ENCODE assay signal across 12 cellular contexts in genomic region chr7:139875821-139876241, GRCh38. TPM values are rescaled to one million over a fixed set of nuclear protein-coding genes. Genes with fewer than 3 reads are reported as not detected.
DNase-seq lines count a peak whose midpoint lies in the region; ATAC-seq and TF ChIP-seq lines count a peak whose summit lies in the region.
"Had no signal": no experiment of that assay in that cellular context is flagged by ENCODE, and none has a peak within 500 bp of the region (broad histone marks: within the 10 kb centered on the region; RNA-seq: fewer than 3 reads in every experiment).

No MANE protein-coding gene starts in this region.

- no peak for TF ChIP-seq CTCF in HFFc6 (IDR thresholded peaks at IDR 0.05)

- no peak overlapping the region for H3K27ac Mint-ChIP-seq in activated CD8-positive, alpha-beta memory T cell treated with anti-CD3 and anti-CD28 coated beads, Interleukin-2, amount 10 ng/mL, durations not matched to agents 7 days and 5 days
- H3K27ac Mint-ChIP-seq in HFFc6 = no peak overlapping the region

- peak; percentile 40 for DNase-seq in activated CD8-positive, alpha-beta memory T cell treated with anti-CD3 and anti-CD28 coated beads, Interleukin-2, amount 10 ng/mL, durations not matched to agents 7 days and 5 days
- no peak for DNase-seq in activated CD8-positive, alpha-beta memory T cell treated with anti-CD3 and anti-CD28 coated beads for 24 hours
- DNase-seq in left cardiac atrium = peak; percentile 43
- DNase-seq in HFFc6 = no peak
- DNase-seq in NCI-H524 (lab: John Stamatoyannopoulos, UW) = no peak
- no peak for DNase-seq in activated CD4-positive, alpha-beta T cell treated with anti-CD3 and anti-CD28 coated beads for 48 hours
- DNase-seq: 8988T; activated effector memory CD4-positive, alpha-beta T cell treated with Interleukin-2 at 50 U/mL for 16 hours; effector CD4-positive, alpha-beta T cell; T1000 had no signal

- intact Hi-C loops in left cardiac atrium (cut with DNase I) = no loop called here

- no peak overlapping the region for H3K4me3 Mint-ChIP-seq in activated CD8-positive, alpha-beta memory T cell treated with anti-CD3 and anti-CD28 coated beads, Interleukin-2, amount 10 ng/mL, durations not matched to agents 7 days and 5 days
- no peak overlapping the region for H3K4me3 Mint-ChIP-seq in HFFc6

- no peak for ATAC-seq in activated CD8-positive, alpha-beta memory T cell treated with anti-CD3 and anti-CD28 coated beads, Interleukin-2, amount 10 ng/mL, durations not matched to agents 7 days and 5 days
- ATAC-seq in HG03565 (IDR thresholded peaks at IDR 0.05; ENCODE audit: unreplicated experiment) = peak; percentile 57
- peak; percentile 67 to 89 for ATAC-seq in left cardiac atrium
- no peak for ATAC-seq in GM19351 (IDR thresholded peaks at IDR 0.05; ENCODE audit: unreplicated experiment)

- peaks cover 4% of the 10 kb centered on the region for H3K27me3 Mint-ChIP-seq in activated CD8-positive, alpha-beta memory T cell treated with anti-CD3 and anti-CD28 coated beads, Interleukin-2, amount 10 ng/mL, durations not matched to agents 7 days and 5 days
- H3K27me3 Mint-ChIP-seq in HFFc6 (ENCODE audit: insufficient read depth) = peaks cover 22% of the 10 kb centered on the region

- H3K4me1 Mint-ChIP-seq in activated CD8-positive, alpha-beta memory T cell treated with anti-CD3 and anti-CD28 coated beads, Interleukin-2, amount 10 ng/mL, durations not matched to agents 7 days and 5 days = peaks cover 4% of the 10 kb centered on the region
- peaks cover 45% of the 10 kb centered on the region for H3K4me1 Mint-ChIP-seq in HFFc6 (ENCODE audit: low read depth)

- CTCF ChIA-PET in activated CD8-positive, alpha-beta memory T cell treated with anti-CD3 and anti-CD28 coated beads, Interleukin-2, amount 10 ng/mL, durations not matched to agents 7 days and 5 days (lab: Charles Lee) = no interaction called here

- H3K9me3 Mint-ChIP-seq in activated CD8-positive, alpha-beta memory T cell treated with anti-CD3 and anti-CD28 coated beads, Interleukin-2, amount 10 ng/mL, durations not matched to agents 7 days and 5 days (ENCODE audit: low read depth) = no peaks in the 10 kb centered on the region
- no peaks in the 10 kb centered on the region for H3K9me3 Mint-ChIP-seq in HFFc6

- peaks cover 2% of the 10 kb centered on the region for H3K36me3 Mint-ChIP-seq in activated CD8-positive, alpha-beta memory T cell treated with anti-CD3 and anti-CD28 coated beads, Interleukin-2, amount 10 ng/mL, durations not matched to agents 7 days and 5 days
- no peaks in the 10 kb centered on the region for H3K36me3 Mint-ChIP-seq in HFFc6 (ENCODE audit: low read depth)

RNA-seq across cellular contexts. Expression of gene TBXAS1, which starts 46.8 kb away (rescaled TPM):
- total RNA-seq in activated CD8-positive, alpha-beta memory T cell treated with anti-CD3 and anti-CD28 coated beads, Interleukin-2, amount 10 ng/mL, durations not matched to agents 7 days and 5 days = 1 to 10 TPM; 1.7 to 3.9 TPM
- total RNA-seq in left cardiac atrium = 10 to 100 TPM in 1 of 2 donors, 1 to 10 TPM in 1; 10.0 to 11.3 TPM
- 1 to 10 TPM in 3 of 6 experiments, under 1 TPM in 3; 0.47 to 1.8 (median 1.0) TPM for total RNA-seq in HFFc6 (2021; fragmentation: NEBNext Ultra II Directional; extraction: Animal tissue kit (Norgen Biotek cat#: 25700))

Comparison
In these comparisons a context has a peak if more than half of its experiments do, and no peak if none do; other contexts are left out.
1. DNase-seq: peak in activated CD8-positive, alpha-beta memory T cell treated with anti-CD3 and anti-CD28 coated beads, Interleukin-2, amount 10 ng/mL, durations not matched to agents 7 days and 5 days (single experiment) and left cardiac atrium (single experiment); none in activated CD8-positive, alpha-beta memory T cell treated with anti-CD3 and anti-CD28 coated beads for 24 hours (single experiment), HFFc6 (single experiment), NCI-H524 (0 of 2) and activated CD4-positive, alpha-beta T cell treated with anti-CD3 and anti-CD28 coated beads for 48 hours (single experiment).
2. ATAC-seq: peak in HG03565 (single experiment) and left cardiac atrium (2 of 2); none in activated CD8-positive, alpha-beta memory T cell treated with anti-CD3 and anti-CD28 coated beads, Interleukin-2, amount 10 ng/mL, durations not matched to agents 7 days and 5 days (single experiment) and GM19351 (single experiment).